Comparison of ENCODE assay signal across 16 cellular contexts in genomic region chr19:32816555-32817099, GRCh38. TPM values are rescaled to one million over a fixed set of nuclear protein-coding genes. Genes with fewer than 3 reads are reported as not detected.
A peak's percentile ranks its signal among the peaks of the same experiment; 100 is the strongest.
DNase-seq lines count a peak whose midpoint lies in the region; ATAC-seq and TF ChIP-seq lines count a peak whose summit lies in the region.
"Had no signal": no experiment of that assay in that cellular context is flagged by ENCODE, and none has a peak within 500 bp of the region (broad histone marks: within the 10 kb centered on the region; RNA-seq: fewer than 3 reads in every experiment).

No MANE protein-coding gene starts in this region.

- no peaks in the 10 kb centered on the region for H3K36me3 Mint-ChIP-seq in WTC11
- H3K36me3 Mint-ChIP-seq: CD8-positive, alpha-beta T cell; T-cell had no signal

- H3K36me3 ChIP-seq in left ventricle myocardium inferior: no peaks in the 10 kb centered on the region
- H3K36me3 ChIP-seq: BE2C had no signal

- peak; percentile 85 for ATAC-seq in WTC11
- ATAC-seq in activated CD4-positive, CD25-positive, alpha-beta regulatory T cell treated with anti-CD3 and anti-CD28 coated beads, Interleukin-2, amount 50 U/mL, for 24 hours: no peak
- ATAC-seq: CD8-positive, alpha-beta T cell; HCT116; T-cell had no signal

- H3K27ac ChIP-seq in left ventricle myocardium inferior (replicated peaks): no peak overlapping the region
- H3K27ac ChIP-seq: SK-N-MC had no signal

- H3K27me3 ChIP-seq in left ventricle myocardium inferior (ENCODE audit: low read depth): peaks cover 93% of the 10 kb centered on the region
- H3K27me3 ChIP-seq: BE2C had no signal

- TF ChIP-seq CTCF in WTC11 (IDR thresholded peaks at IDR 0.05) (no peak), left ventricle myocardium inferior (IDR thresholded peaks at IDR 0.05; ENCODE audit: borderline replicate concordance) (no peak)

- H3K4me3 Mint-ChIP-seq in WTC11: no peak overlapping the region
- H3K4me3 Mint-ChIP-seq: CD8-positive, alpha-beta T cell; T-cell had no signal

- H3K9me3 Mint-ChIP-seq in WTC11: no peaks in the 10 kb centered on the region
- H3K9me3 Mint-ChIP-seq: CD8-positive, alpha-beta T cell; T-cell had no signal

- no peak overlapping the region for H3K4me3 ChIP-seq in left ventricle myocardium inferior
- H3K4me3 ChIP-seq: SK-N-MC had no signal

- DNase-seq in ELF-1 (ENCODE audit: low read depth, low spot score) (peak; percentile 25), NCI-H2029 (lab: John Stamatoyannopoulos, UW) (peak; percentile 55), WTC11 (ENCODE audit: low spot score) (peak; percentile 26), mesenteric fat pad (ENCODE audit: low spot score) (peak; percentile 55), NCI-H524 (lab: John Stamatoyannopoulos, UW) (no peak), left ventricle myocardium inferior (no peak)
- DNase-seq: BE2C; CD8-positive, alpha-beta T cell; NCI-H1417 treated with DMSO at 0.1 percent for 48 hours; NCI-H2081 treated with DMSO at 0.1 percent for 48 hours; NCI-H526; NK-92 treated with Interleukin-12 subunit alpha and Interleukin-12 subunit beta, amount 100 ng/mL, for 24 hours; T-cell had no signal

- POLR2A ChIA-PET in WTC11 (lab: Charles Lee): no interaction called here

- H3K4me1 ChIP-seq in left ventricle myocardium inferior: no peaks in the 10 kb centered on the region
- H3K4me1 ChIP-seq: BE2C had no signal

- H3K27ac Mint-ChIP-seq in WTC11: peak overlapping the region; percentile 75
- H3K27ac Mint-ChIP-seq: CD8-positive, alpha-beta T cell; T-cell had no signal

- CTCF ChIA-PET in WTC11 (lab: Charles Lee): interaction anchor here (1.0 kb wide), 1 partner anchor 29 kb away, joined by 3 read pairs; no protein-coding TSS in a partner anchor

- peaks cover 45% of the 10 kb centered on the region for H3K4me1 Mint-ChIP-seq in WTC11

- H3K9me3 ChIP-seq in left ventricle myocardium inferior (replicated peaks): no peaks in the 10 kb centered on the region
- H3K9me3 ChIP-seq: BE2C had no signal

- H3K27me3 Mint-ChIP-seq in WTC11 (ENCODE audit: low read depth): no peaks in the 10 kb centered on the region; the same call in 1 of the 2 replicates

- intact Hi-C loops in left ventricle myocardium inferior (cut with micrococcal nuclease): no loop called here

TF ChIP-seq in WTC11, 78 proteins besides CTCF, POLR2A, EP300 and RAD21:
- TF ChIP-seq NR1H2 (CRISPR knock-in tag; IDR thresholded peaks at IDR 0.05): no peak
- TF ChIP-seq TEAD1 (CRISPR knock-in tag; IDR thresholded peaks at IDR 0.05): peak; percentile 22; the same call in 1 of the 2 replicates
- TF ChIP-seq MLX (CRISPR knock-in tag; IDR thresholded peaks at IDR 0.05): no peak
- peak; percentile 82; the same call in 1 of the 2 replicates for TF ChIP-seq NFE2L1 (CRISPR knock-in tag; IDR thresholded peaks at IDR 0.05)

RNA-seq across cellular contexts. Expression of gene SLC7A9, which starts 52.9 kb away (rescaled TPM):
- total RNA-seq in WTC11 (2021) (0.11 to 0.27 TPM (median 0.16 TPM) in 3 replicates), mesenteric fat pad (0.29 TPM), left ventricle myocardium inferior (not detected)
- total RNA-seq: CD8-positive, alpha-beta T cell had no signal

Comparison
In these comparisons a context has a peak if more than half of its experiments do, and no peak if none do; other contexts are left out.
1. DNase-seq: peak in ELF-1 (single experiment), NCI-H2029 (single experiment), WTC11 (single experiment) and mesenteric fat pad (single experiment); none in NCI-H524 (0 of 2) and left ventricle myocardium inferior (single experiment).